8 cellular contexts compared by ENCODE assay signal in the genomic region with DNA sequence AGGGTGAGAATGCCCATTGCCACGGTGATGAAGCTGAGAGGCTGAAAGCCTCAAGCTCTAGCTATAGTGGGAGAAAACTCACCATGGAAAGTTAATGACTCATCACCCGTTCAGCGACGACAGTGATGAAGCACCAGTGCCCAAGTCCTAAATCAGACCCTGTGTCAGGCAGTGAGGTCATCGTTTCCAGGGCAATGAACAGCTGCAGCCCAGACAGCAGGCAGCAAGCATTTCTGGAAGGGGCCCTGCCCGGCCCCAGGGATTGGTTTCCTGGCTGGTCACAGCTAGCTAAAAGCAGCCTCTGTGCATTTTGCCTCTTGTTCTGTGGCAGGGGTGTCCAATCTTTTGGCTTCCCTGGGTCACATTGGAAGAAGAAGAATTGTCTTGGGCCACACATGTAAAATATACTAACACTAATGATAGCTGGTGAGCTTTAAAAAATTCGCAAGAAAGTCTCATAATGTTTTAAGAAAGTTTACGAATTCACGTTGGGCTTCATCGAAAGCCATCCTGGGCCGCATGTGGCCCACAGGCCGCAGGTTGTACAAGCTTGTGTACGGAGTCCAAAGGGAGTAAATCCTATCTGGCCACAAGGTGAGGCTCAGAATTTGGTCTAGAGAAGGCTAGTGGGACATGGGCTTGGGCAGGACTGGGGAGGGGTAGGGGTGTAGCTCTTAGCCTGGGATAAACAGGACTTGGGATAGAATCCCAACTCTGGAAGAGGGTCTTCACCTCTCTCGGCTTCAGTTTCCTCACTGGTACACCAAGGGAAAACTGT. TPM values are rescaled to one million over a fixed set of nuclear protein-coding genes. Genes with fewer than 3 reads are reported as not detected.
DNase-seq lines count a peak whose midpoint lies in the region; ATAC-seq and TF ChIP-seq lines count a peak whose summit lies in the region.

No MANE protein-coding gene starts in this region.

- POLR2A ChIA-PET in A673 (lab: Charles Lee; ENCODE audit: low non-redundant PET) = no interaction called here

- peaks cover 30% of the 10 kb centered on the region for H3K36me3 Mint-ChIP-seq in HFFc6 (ENCODE audit: low read depth)

- BruUV-seq in A673 (replicated peaks; lab: Mats Ljungman, UMichigan) = no TSS peak

- H3K4me3 ChIP-seq in A673 (ENCODE audit: low read depth, low read length, poor library complexity, severe bottlenecking) (no peak overlapping the region), cardiac fibroblast (replicated peaks in 1 of 2; ENCODE audit: low read depth in 2 of 2, low read length in 2 of 2) (no peak overlapping the region)

- H3K4me1 Mint-ChIP-seq in HFFc6 (ENCODE audit: low read depth) = peaks cover 37% of the 10 kb centered on the region

- peak overlapping the region; percentile 68 for H3K4me3 Mint-ChIP-seq in HFFc6

- H3K27ac ChIP-seq in A673 (ENCODE audit: low read depth, low read length, poor library complexity, severe bottlenecking) = peak overlapping the region; percentile 30

- H3K4me1 ChIP-seq in A673 (ENCODE audit: insufficient read depth, low read length, poor library complexity, severe bottlenecking) = no peaks in the 10 kb centered on the region

- TF ChIP-seq CTCF in A673 (conservative IDR thresholded peaks at IDR 0.05; ENCODE audit: low read depth, low read length) = no peak
- no peak for TF ChIP-seq CTCF in HFFc6 (IDR thresholded peaks at IDR 0.05)
- no peak for TF ChIP-seq CTCF in cardiac fibroblast (IDR thresholded peaks at IDR 0.05; ENCODE audit: low read depth, low read length)

- intact Hi-C loops in A673 (cut with micrococcal nuclease; ENCODE audit: unreplicated experiment) = no loop called here

- CTCF ChIA-PET in A673 (lab: Charles Lee) = no interaction called here

- H3K9me3 ChIP-seq in A673 (ENCODE audit: low read depth, low read length, poor library complexity, severe bottlenecking) = no peaks in the 10 kb centered on the region

- no peaks in the 10 kb centered on the region for H3K9me3 Mint-ChIP-seq in HFFc6

- DNase-seq in A673 (ENCODE audit: low spot score) (peak; percentile 79), HFFc6 (peak; percentile 98), T1000 (lab: John Stamatoyannopoulos, UW) (peak; percentile 78), cardiac fibroblast (ENCODE audit: low read depth in 2 of 2) (peak; percentile 91 to 97), left kidney (ENCODE audit: low read depth, low spot score) (peak; percentile 98), CD1c-positive myeloid dendritic cell (ENCODE audit: extremely low spot score) (no peak)
- peak; percentile 54 to 64 for DNase-seq in stimulated activated CD4-positive, alpha-beta T cell treated with anti-CD3 and anti-CD28 coated beads, Interleukin-4, amount 100 ng/mL, for 48 hours (ENCODE audit: low read depth in 2 of 2)

- no peaks in the 10 kb centered on the region for H3K27me3 ChIP-seq in A673 (replicated peaks; ENCODE audit: insufficient read depth, low read depth, low read length, poor library complexity)

- H3K27ac Mint-ChIP-seq in HFFc6 = peak overlapping the region; percentile 98

- H3K36me3 ChIP-seq in A673 (ENCODE audit: insufficient read depth, low read length, poor library complexity, severe bottlenecking) = no peaks in the 10 kb centered on the region

- no peaks in the 10 kb centered on the region; the same call in 1 of the 2 replicates for H3K27me3 Mint-ChIP-seq in HFFc6 (ENCODE audit: insufficient read depth)

- no peak for ATAC-seq in GM18867 (IDR thresholded peaks at IDR 0.05; ENCODE audit: unreplicated experiment)

RNA-seq across cellular contexts. Expression of a gene that starts 40.6 kb away (rescaled TPM):
- 30.6 and 33.9 TPM in 2 replicates for total RNA-seq in A673 (2021)
- total RNA-seq in HFFc6 (2021; fragmentation: NEBNext Ultra II Directional; extraction: Animal tissue kit (Norgen Biotek cat#: 25700)) = 10 to 100 TPM in 2 of 6 experiments, 1 to 10 TPM in 4; 7.8 to 10.8 (median 9.5) TPM

RNA-seq across cellular contexts. Expression of a gene that starts 41.0 kb away (rescaled TPM):
- total RNA-seq in A673 (2021) = 92.4 and 97.0 TPM in 2 replicates
- total RNA-seq in HFFc6 (2021; fragmentation: NEBNext Ultra II Directional; extraction: Animal tissue kit (Norgen Biotek cat#: 25700)) = 100 to 1,000 TPM in 4 of 6 experiments, 10 to 100 TPM in 2; 85.9 to 109 (median 103) TPM

RNA-seq across cellular contexts. Expression of a gene that starts 57.3 kb away (rescaled TPM):
- 5.2 and 6.7 TPM in 2 replicates for total RNA-seq in A673 (2021)
- 10 to 100 TPM; 26.9 to 44.9 (median 40.6) TPM for total RNA-seq in HFFc6 (2021; fragmentation: NEBNext Ultra II Directional; extraction: Animal tissue kit (Norgen Biotek cat#: 25700))

RNA-seq across cellular contexts. Expression of a gene that starts 58.2 kb away (rescaled TPM):
- total RNA-seq in A673 (2021) = 47.0 and 47.4 TPM in 2 replicates
- total RNA-seq in HFFc6 (2021; fragmentation: NEBNext Ultra II Directional; extraction: Animal tissue kit (Norgen Biotek cat#: 25700)) = 10 to 100 TPM; 16.8 to 18.9 (median 17.3) TPM
